In the genomic region with DNA sequence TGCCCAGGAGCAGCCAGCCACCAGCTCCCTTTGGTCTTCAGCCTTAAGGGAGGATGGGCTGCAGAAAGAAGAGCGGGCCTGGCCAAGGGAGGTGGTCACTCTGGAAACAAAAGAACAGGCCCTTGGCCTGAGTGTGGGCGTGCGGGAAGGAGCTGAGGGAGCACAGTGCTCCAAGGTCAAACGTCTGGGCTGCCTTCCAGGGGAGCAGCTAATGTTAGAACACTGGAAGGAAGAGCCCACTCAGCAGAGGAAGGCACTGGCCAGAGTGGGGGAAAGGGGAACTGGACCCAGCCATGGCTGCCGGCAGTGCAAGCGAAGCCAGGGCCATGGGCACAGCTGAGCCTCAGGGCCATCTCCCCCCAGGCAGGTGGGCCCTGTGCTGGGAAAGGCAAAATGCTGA, we compare ENCODE assay signal across 8 cellular contexts. TPM values are rescaled to one million over a fixed set of nuclear protein-coding genes. Genes with fewer than 3 reads are reported as not detected.
DNase-seq lines count a peak whose midpoint lies in the region; ATAC-seq, FAIRE-seq and TF ChIP-seq lines count a peak whose summit lies in the region.

No MANE protein-coding gene starts in this region.

- H3K9me3 ChIP-seq in astrocyte (ENCODE audit: insufficient read depth, low read depth, low read length) (no peaks in the 10 kb centered on the region), gastrocnemius medialis (no peaks in the 10 kb centered on the region), smooth muscle cell (replicated peaks; ENCODE audit: low read depth) (no peaks in the 10 kb centered on the region)

- H3K36me3 ChIP-seq in GM23338 (ENCODE audit: insufficient read depth) (no peaks in the 10 kb centered on the region; the same call in 1 of the 2 replicates), astrocyte (ENCODE audit: insufficient read depth, low read length) (no peaks in the 10 kb centered on the region), gastrocnemius medialis (no peaks in the 10 kb centered on the region), smooth muscle cell (ENCODE audit: low read depth) (no peaks in the 10 kb centered on the region)

- ATAC-seq in GM23338 (no peak), gastrocnemius medialis (peak; percentile 40 to 67)

- intact Hi-C loops in gastrocnemius medialis (cut with DNase I; ENCODE audit: low total_unique reads) = no loop called here

- no peaks in the 10 kb centered on the region for H3K9me3 Mint-ChIP-seq in GM23338
- no peaks in the 10 kb centered on the region for H3K9me3 Mint-ChIP-seq in astrocyte (ENCODE audit: unreplicated experiment)

- H3K9ac ChIP-seq in astrocyte (ENCODE audit: low read length) (no peak overlapping the region), smooth muscle cell (ENCODE audit: low read depth) (no peak overlapping the region)

- FAIRE-seq in astrocyte (lab: Jason Lieb, UNC) (no peak), RCC 7860 (lab: Jason Lieb, UNC) (no peak)

- H3K27ac ChIP-seq in GM23338 (ENCODE audit: low read depth) (no peak overlapping the region), astrocyte (ENCODE audit: low read depth, low read length) (no peak overlapping the region), gastrocnemius medialis (peak overlapping the region; percentile 93 to 98 (median 96)), smooth muscle cell (ENCODE audit: low read depth) (no peak overlapping the region)

- H3K9me2 ChIP-seq in GM23338 (ENCODE audit: insufficient read depth) = no peaks in the 10 kb centered on the region

- no peak for TF ChIP-seq CTCF in GM23338 (conservative IDR thresholded peaks at IDR 0.05; ENCODE audit: low read depth in 2 of 2)
- TF ChIP-seq CTCF in astrocyte (IDR thresholded peaks at IDR 0.05; ENCODE audit: insufficient read depth, low read depth, low read length) = no peak
- no peak for TF ChIP-seq CTCF in gastrocnemius medialis (IDR thresholded peaks at IDR 0.05 in 4 of 5, conservative IDR thresholded peaks at IDR 0.05 in 1 of 5)
- TF ChIP-seq CTCF in smooth muscle cell (IDR thresholded peaks at IDR 0.05; ENCODE audit: borderline replicate concordance, insufficient read depth, poor library complexity, severe bottlenecking) = no peak

- peaks cover 7% of the 10 kb centered on the region for H3K27me3 Mint-ChIP-seq in GM23338 (ENCODE audit: insufficient read depth, low read depth, poor library complexity)
- H3K27me3 Mint-ChIP-seq in astrocyte (ENCODE audit: low read depth, unreplicated experiment) = no peaks in the 10 kb centered on the region

- H3F3A ChIP-seq in GM23338 (replicated peaks; ENCODE audit: low read depth) = no peaks in the 10 kb centered on the region
- H3F3A ChIP-seq in smooth muscle cell (ENCODE audit: low read depth) = no peaks in the 10 kb centered on the region

- H3K4me1 ChIP-seq in GM23338 (ENCODE audit: insufficient read depth) = no peaks in the 10 kb centered on the region
- peaks cover 15% of the 10 kb centered on the region for H3K4me1 ChIP-seq in astrocyte (ENCODE audit: insufficient read depth, low read length)
- H3K4me1 ChIP-seq in gastrocnemius medialis = peaks cover 97 to 100% of the 10 kb centered on the region in 2 donors
- H3K4me1 ChIP-seq in smooth muscle cell (ENCODE audit: low read depth) = no peaks in the 10 kb centered on the region

- peak overlapping the region; percentile 40; the same call in 1 of the 2 replicates for H3K27ac Mint-ChIP-seq in GM23338
- H3K27ac Mint-ChIP-seq in astrocyte (ENCODE audit: unreplicated experiment) = no peak overlapping the region

- H3K4me1 Mint-ChIP-seq in GM23338 = peaks cover 7% of the 10 kb centered on the region
- H3K4me1 Mint-ChIP-seq in astrocyte (ENCODE audit: low read depth, unreplicated experiment) = peaks cover 12% of the 10 kb centered on the region

- H4K20me1 ChIP-seq in GM23338 (replicated peaks; ENCODE audit: insufficient read depth) (no peaks in the 10 kb centered on the region), astrocyte (ENCODE audit: insufficient read depth, low read length) (peaks cover 62% of the 10 kb centered on the region), smooth muscle cell (ENCODE audit: low read depth) (peaks cover 73% of the 10 kb centered on the region)

- H3K36me3 Mint-ChIP-seq in GM23338 (ENCODE audit: low read depth) (peaks cover 5% of the 10 kb centered on the region; the same call in 2 of the 3 replicates), astrocyte (ENCODE audit: low read depth, unreplicated experiment) (peaks cover 11% of the 10 kb centered on the region)

- TF ChIP-seq POLR2A in gastrocnemius medialis (IDR thresholded peaks at IDR 0.05) = peak; percentile 43 to 49

- DNase-seq in GM23338 (ENCODE audit: low spot score) (no peak), astrocyte (ENCODE audit: low read depth) (peak; percentile 54), hippocampal formation (lab: John Stamatoyannopoulos, UW) (peak; percentile 66 to 73), gastrocnemius medialis (peak; percentile 90 to 96), smooth muscle cell (lab: John Stamatoyannopoulos, UW; ENCODE audit: unreplicated experiment) (no peak), DMS153 (lab: John Stamatoyannopoulos, UW) (no peak), RCC 7860 (ENCODE audit: low spot score) (no peak)
- no peak for DNase-seq in stimulated activated naive CD4-positive, alpha-beta T cell (lab: John Stamatoyannopoulos, UW)

- no peak overlapping the region for H3K4me3 ChIP-seq in GM23338
- no peak overlapping the region for H3K4me3 ChIP-seq in astrocyte (ENCODE audit: insufficient read depth, low read depth, low read length)
- H3K4me3 ChIP-seq in gastrocnemius medialis = no peak overlapping the region
- no peak overlapping the region for H3K4me3 ChIP-seq in smooth muscle cell

- H3K79me2 ChIP-seq in GM23338 (replicated peaks; ENCODE audit: insufficient read depth) (no peaks in the 10 kb centered on the region), astrocyte (ENCODE audit: insufficient read depth, low read length) (no peaks in the 10 kb centered on the region), smooth muscle cell (ENCODE audit: low read depth) (no peaks in the 10 kb centered on the region)

- no peak overlapping the region for H2AFZ ChIP-seq in GM23338
- H2AFZ ChIP-seq in astrocyte (ENCODE audit: low read depth, low read length) = no peak overlapping the region
- no peak overlapping the region for H2AFZ ChIP-seq in smooth muscle cell (ENCODE audit: low read depth)

- WGBS in smooth muscle cell (ENCODE audit: low lambda C conversion rate) = 83% methylated on average over 6 of the region's 6 CpGs

- no peaks in the 10 kb centered on the region for H3K27me3 ChIP-seq in GM23338 (ENCODE audit: insufficient read depth)
- no peaks in the 10 kb centered on the region for H3K27me3 ChIP-seq in astrocyte (ENCODE audit: insufficient read depth, low read length)
- H3K27me3 ChIP-seq in gastrocnemius medialis = no peaks in the 10 kb centered on the region
- no peaks in the 10 kb centered on the region for H3K27me3 ChIP-seq in smooth muscle cell (ENCODE audit: low read depth)

- H3K4me3 Mint-ChIP-seq in GM23338 (no peak overlapping the region), astrocyte (ENCODE audit: unreplicated experiment) (no peak overlapping the region)

- H3K4me2 ChIP-seq in GM23338 = no peak overlapping the region
- H3K4me2 ChIP-seq in astrocyte (ENCODE audit: low read length) = peak overlapping the region; percentile 25
- H3K4me2 ChIP-seq in smooth muscle cell = no peak overlapping the region

- in situ Hi-C loops in gastrocnemius medialis (cut with MboI; ENCODE audit: low sequenced_read_pairs in 4 of 4) = no loop called here

TF ChIP-seq in GM23338, 12 proteins besides CTCF, POLR2A, EP300 and RAD21:
- TF ChIP-seq EZH2 (IDR thresholded peaks at IDR 0.05; ENCODE audit: low read depth, unreplicated experiment) (no peak), ETS1 (IDR thresholded peaks at IDR 0.05) (no peak)

RNA-seq across cellular contexts. Expression of gene FAM53B, which starts 42.7 kb away (rescaled TPM):
- 14.5 and 20.3 TPM in 2 replicates for total RNA-seq in GM23338 (2014; rRNA removed; shearing (Covaris generic))
- polyA plus RNA-seq in GM23338 (2016; fragmentation: Nextera tagmentation; extraction: Ambion mirVana) (3.0 and 3.5 TPM in 2 replicates), smooth muscle cell (5.5 and 9.3 TPM in 2 replicates)
- total RNA-seq in astrocyte (12.9 and 13.7 TPM in 2 replicates), gastrocnemius medialis (100 to 1,000 TPM; 140 to 253 (median 192) TPM), smooth muscle cell (6.2 and 9.3 TPM in 2 replicates)

Comparison
In these comparisons a context has a peak if more than half of its experiments do, and no peak if none do; other contexts are left out.
1. DNase-seq: peak in astrocyte (single experiment), hippocampal formation (2 of 2) and gastrocnemius medialis (2 of 2); none in GM23338 (single experiment), stimulated activated naive CD4-positive, alpha-beta T cell (0 of 6), smooth muscle cell (single experiment), DMS153 (single experiment) and RCC 7860 (single experiment).
2. H3K27ac ChIP-seq: peak in gastrocnemius medialis (4 of 4); none in GM23338 (single experiment), astrocyte (single experiment) and smooth muscle cell (single experiment).